Comparison of ENCODE assay signal across 7 cellular contexts in the genomic region with DNA sequence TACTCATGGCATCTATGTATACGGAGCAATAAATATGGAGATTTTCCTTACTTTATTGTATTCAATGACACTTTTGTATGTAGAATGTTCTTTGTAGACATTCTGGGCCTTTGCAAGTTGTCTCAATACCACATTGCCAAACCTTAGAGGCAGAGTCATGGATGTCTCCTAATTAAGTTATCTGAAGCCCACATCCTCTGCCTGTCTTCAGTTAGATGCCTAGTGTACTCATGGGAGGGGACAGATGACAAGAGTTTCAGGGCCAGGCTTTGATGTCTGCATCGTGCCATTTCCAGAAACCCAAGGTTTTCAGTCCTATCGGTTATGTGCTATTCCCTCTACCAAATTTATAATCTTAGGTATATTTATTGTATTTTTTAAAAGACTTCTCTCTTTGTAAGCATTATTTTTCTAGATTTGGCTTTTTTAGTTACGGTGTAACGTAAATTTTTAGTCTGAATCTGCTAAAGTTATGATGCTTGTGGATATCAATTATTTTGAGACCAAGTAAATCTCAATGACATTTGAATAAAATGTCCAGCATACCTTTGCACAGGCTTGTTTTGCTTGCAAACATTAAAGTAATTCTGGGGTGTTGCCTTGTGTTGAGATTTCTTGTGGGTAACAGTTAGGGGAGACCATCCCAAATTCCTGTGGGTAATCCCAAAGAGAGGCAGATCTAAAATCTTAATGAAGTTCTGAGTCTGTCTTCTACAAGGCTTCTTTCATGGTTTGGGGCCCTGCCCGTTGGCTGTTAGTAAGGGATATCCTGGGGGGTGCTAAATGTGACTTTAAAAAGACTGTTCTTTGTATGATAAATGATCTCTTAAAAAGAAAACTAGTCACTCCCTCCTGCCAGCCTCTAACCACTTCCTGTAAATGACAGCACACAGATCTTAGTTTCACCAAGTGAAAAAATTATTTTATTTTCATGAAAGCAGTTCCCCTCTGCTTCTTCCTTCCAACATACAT. TPM values are rescaled to one million over a fixed set of nuclear protein-coding genes. Genes with fewer than 3 reads are reported as not detected.
DNase-seq lines count a peak whose midpoint lies in the region; ATAC-seq and TF ChIP-seq lines count a peak whose summit lies in the region.

No MANE protein-coding gene starts in this region.

- no peak for TF ChIP-seq POLR2A in stomach (IDR thresholded peaks at IDR 0.05)

- peak; percentile 57 for ATAC-seq in GM19438 (IDR thresholded peaks at IDR 0.05; ENCODE audit: low read depth, unreplicated experiment)
- no peak for ATAC-seq in HG03025 (IDR thresholded peaks at IDR 0.05; ENCODE audit: low FRiP score, unreplicated experiment)

- WGBS in stomach, 5 donors = 62 to 84% (median 74%) methylated on average over 6 of the region's 6 CpGs

- H3K36me3 ChIP-seq in stomach = no peaks in the 10 kb centered on the region

- H3K9me3 ChIP-seq in stomach = no peaks in the 10 kb centered on the region

- TF ChIP-seq CTCF in foreskin fibroblast (IDR thresholded peaks at IDR 0.05; ENCODE audit: low read depth, low read length) = no peak
- no peak for TF ChIP-seq CTCF in stomach (IDR thresholded peaks at IDR 0.05)

- intact Hi-C loops in stomach (cut with DNase I; ENCODE audit: low total_unique reads) = loop anchor here (10.0 kb wide), 1 partner anchor 92 kb away; no protein-coding TSS in a partner anchor

- H3K4me1 ChIP-seq in stomach = peaks cover 29 to 71% (median 57%) of the 10 kb centered on the region in 4 donors

- TF ChIP-seq EP300 in stomach (IDR thresholded peaks at IDR 0.05) = no peak

- no peaks in the 10 kb centered on the region for H3K27me3 ChIP-seq in stomach

- H3K27ac ChIP-seq in stomach = peak overlapping the region; percentile 39 to 90 (median 85)

- DNase-seq in NCI-H2029 treated with DMSO at 0.1 percent for 48 hours (lab: John Stamatoyannopoulos, UW) (peak; percentile 81), activated T-cell treated with anti-CD3 and anti-CD28 coated beads for 1 hour (ENCODE audit: low read depth) (peak; percentile 43), foreskin fibroblast (peak; percentile 41 to 68), stomach (no peak), dedifferentiated amniotic fluid mesenchymal stem cell (ENCODE audit: extremely low spot score) (no peak)

- H3K4me3 ChIP-seq in foreskin fibroblast (ENCODE audit: low read depth in 1 of 2, low read length in 2 of 2) (no peak overlapping the region), stomach (no peak overlapping the region)

RNA-seq across cellular contexts. Expression of a gene that starts 8.0 kb away (rescaled TPM):
- 100 to 1,000 TPM; 170 to 662 (median 401) TPM for total RNA-seq in stomach
- polyA plus RNA-seq in stomach = 10 to 100 TPM; 16.8 to 40.1 (median 26.8) TPM

Comparison
In these comparisons a context has a peak if more than half of its experiments do, and no peak if none do; other contexts are left out.
1. DNase-seq: peak in NCI-H2029 treated with DMSO at 0.1 percent for 48 hours (single experiment), activated T-cell treated with anti-CD3 and anti-CD28 coated beads for 1 hour (single experiment) and foreskin fibroblast (2 of 2); none in stomach (single experiment) and dedifferentiated amniotic fluid mesenchymal stem cell (single experiment).